8 cellular contexts compared by ENCODE assay signal in genomic region chr10:25875555-25876165, GRCh38.
DNase-seq lines count a peak whose midpoint lies in the region; ATAC-seq and TF ChIP-seq lines count a peak whose summit lies in the region.

No MANE protein-coding gene starts in this region.

- H3K36me3 ChIP-seq in brain microvascular endothelial cell (replicated peaks): no peaks in the 10 kb centered on the region

- H3K27ac ChIP-seq in brain microvascular endothelial cell: no peak overlapping the region

- H3K4me3 ChIP-seq in brain microvascular endothelial cell (ENCODE audit: low read depth, low read length): no peak overlapping the region

- in situ Hi-C loops in brain microvascular endothelial cell (cut with HindIII; ENCODE audit: low pct_ligation_motif_present, low sequenced_read_pairs): no loop called here

- H3K27me3 ChIP-seq in brain microvascular endothelial cell (replicated peaks): no peaks in the 10 kb centered on the region

- ATAC-seq in GM18861 (IDR thresholded peaks at IDR 0.05; ENCODE audit: unreplicated experiment): peak; percentile 84
- peak; percentile 92 for ATAC-seq in HG03060 (IDR thresholded peaks at IDR 0.05; ENCODE audit: low read depth, unreplicated experiment)

- DNase-seq in AG08396 (ENCODE audit: low spot score): peak; percentile 26
- DNase-seq in NCI-H2107 (lab: John Stamatoyannopoulos, UW): peak; percentile 56
- peak; percentile 47 for DNase-seq in UCSD-AML1 (lab: John Stamatoyannopoulos, UW; ENCODE audit: unreplicated experiment)
- DNase-seq in brain microvascular endothelial cell: peak; percentile 66
- peak; percentile 54 for DNase-seq in iris pigment epithelial cell (ENCODE audit: low read depth)
- DNase-seq in stimulated activated CD4-positive, alpha-beta T cell treated with anti-CD3 and anti-CD28 coated beads, Interleukin-15, amount 100 ng/mL, for 48 hours (ENCODE audit: low read depth in 2 of 2): peak; percentile 39 to 45

- peak; percentile 90 for TF ChIP-seq CTCF in brain microvascular endothelial cell (IDR thresholded peaks at IDR 0.05; ENCODE audit: low read depth, low read length, missing control alignments)
